1 cellular context compared by ENCODE assay signal in the genomic region with DNA sequence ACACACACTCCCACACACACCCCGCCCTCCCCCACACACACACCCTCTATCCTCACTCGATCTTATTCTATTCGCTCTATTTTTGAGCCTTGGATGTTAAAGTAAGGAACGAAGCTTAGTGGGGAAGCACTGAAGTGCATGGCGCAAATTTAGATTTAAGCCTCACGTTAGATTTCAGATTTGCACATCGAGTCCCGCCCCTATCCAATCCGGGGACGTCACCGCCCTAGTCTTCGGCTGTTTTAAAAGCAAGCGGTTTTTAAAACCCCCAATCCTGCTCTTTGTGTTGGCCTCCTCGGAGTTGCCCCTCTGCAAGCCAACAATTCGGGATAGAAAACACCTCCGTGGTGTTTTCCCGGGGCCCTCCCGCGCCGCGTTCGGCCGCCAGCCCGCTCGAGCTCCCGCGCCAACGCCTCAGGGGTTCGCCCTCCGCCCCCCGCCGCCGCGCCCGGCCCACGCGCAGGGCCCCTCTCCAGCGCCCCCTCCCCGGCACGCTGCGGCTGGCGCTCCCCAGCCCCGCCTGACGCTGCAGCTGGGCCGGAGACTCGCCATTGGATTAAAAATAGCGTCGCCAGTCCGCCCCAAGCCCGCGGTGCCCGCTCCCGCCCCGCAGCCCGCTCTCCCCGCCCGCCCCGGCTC.
TF ChIP-seq lines count a peak whose summit lies in the region.

A gene with protein sequence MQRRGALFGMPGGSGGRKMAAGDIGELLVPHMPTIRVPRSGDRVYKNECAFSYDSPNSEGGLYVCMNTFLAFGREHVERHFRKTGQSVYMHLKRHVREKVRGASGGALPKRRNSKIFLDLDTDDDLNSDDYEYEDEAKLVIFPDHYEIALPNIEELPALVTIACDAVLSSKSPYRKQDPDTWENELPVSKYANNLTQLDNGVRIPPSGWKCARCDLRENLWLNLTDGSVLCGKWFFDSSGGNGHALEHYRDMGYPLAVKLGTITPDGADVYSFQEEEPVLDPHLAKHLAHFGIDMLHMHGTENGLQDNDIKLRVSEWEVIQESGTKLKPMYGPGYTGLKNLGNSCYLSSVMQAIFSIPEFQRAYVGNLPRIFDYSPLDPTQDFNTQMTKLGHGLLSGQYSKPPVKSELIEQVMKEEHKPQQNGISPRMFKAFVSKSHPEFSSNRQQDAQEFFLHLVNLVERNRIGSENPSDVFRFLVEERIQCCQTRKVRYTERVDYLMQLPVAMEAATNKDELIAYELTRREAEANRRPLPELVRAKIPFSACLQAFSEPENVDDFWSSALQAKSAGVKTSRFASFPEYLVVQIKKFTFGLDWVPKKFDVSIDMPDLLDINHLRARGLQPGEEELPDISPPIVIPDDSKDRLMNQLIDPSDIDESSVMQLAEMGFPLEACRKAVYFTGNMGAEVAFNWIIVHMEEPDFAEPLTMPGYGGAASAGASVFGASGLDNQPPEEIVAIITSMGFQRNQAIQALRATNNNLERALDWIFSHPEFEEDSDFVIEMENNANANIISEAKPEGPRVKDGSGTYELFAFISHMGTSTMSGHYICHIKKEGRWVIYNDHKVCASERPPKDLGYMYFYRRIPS (plus strand): TSS at position 574 of the 639 bp plus-strand sequence. CDS start 186 bp downstream, outside the sequence.

TF ChIP-seq in HepG2, 621 proteins besides CTCF, POLR2A, EP300 and RAD21 (continued from another document and continues in another):
- TF ChIP-seq, protein P1, sequence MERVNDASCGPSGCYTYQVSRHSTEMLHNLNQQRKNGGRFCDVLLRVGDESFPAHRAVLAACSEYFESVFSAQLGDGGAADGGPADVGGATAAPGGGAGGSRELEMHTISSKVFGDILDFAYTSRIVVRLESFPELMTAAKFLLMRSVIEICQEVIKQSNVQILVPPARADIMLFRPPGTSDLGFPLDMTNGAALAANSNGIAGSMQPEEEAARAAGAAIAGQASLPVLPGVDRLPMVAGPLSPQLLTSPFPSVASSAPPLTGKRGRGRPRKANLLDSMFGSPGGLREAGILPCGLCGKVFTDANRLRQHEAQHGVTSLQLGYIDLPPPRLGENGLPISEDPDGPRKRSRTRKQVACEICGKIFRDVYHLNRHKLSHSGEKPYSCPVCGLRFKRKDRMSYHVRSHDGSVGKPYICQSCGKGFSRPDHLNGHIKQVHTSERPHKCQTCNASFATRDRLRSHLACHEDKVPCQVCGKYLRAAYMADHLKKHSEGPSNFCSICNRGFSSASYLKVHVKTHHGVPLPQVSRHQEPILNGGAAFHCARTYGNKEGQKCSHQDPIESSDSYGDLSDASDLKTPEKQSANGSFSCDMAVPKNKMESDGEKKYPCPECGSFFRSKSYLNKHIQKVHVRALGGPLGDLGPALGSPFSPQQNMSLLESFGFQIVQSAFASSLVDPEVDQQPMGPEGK (CRISPR knock-in tag; IDR thresholded peaks at IDR 0.05) = peak; percentile 77
- TF ChIP-seq MIER2 (CRISPR knock-in tag; IDR thresholded peaks at IDR 0.05) (no peak), GPN1 (CRISPR knock-in tag; IDR thresholded peaks at IDR 0.05; ENCODE audit: borderline replicate concordance) (no peak), HOXA3 (CRISPR knock-in tag; IDR thresholded peaks at IDR 0.05) (peak; percentile 56; the same call in 1 of the 2 replicates), ZNF616 (CRISPR knock-in tag; IDR thresholded peaks at IDR 0.05; ENCODE audit: low read depth) (no peak), ZNF10 (CRISPR knock-in tag; IDR thresholded peaks at IDR 0.05; ENCODE audit: borderline replicate concordance, low read depth) (no peak), PITX1 (CRISPR knock-in tag; IDR thresholded peaks at IDR 0.05) (no peak), AHR (CRISPR knock-in tag; IDR thresholded peaks at IDR 0.05) (no peak), KDM4B (CRISPR knock-in tag; IDR thresholded peaks at IDR 0.05) (no peak), HNRNPH1 (optimal IDR thresholded peaks at IDR 0.05; ENCODE audit: low read depth, low read length) (no peak), RAD51 (IDR thresholded peaks at IDR 0.05; ENCODE audit: borderline replicate concordance) (no peak), NFIC (IDR thresholded peaks at IDR 0.05; ENCODE audit: low read length) (no peak), ZNF644 (CRISPR knock-in tag; IDR thresholded peaks at IDR 0.05; ENCODE audit: low read depth) (no peak), KLF6 (CRISPR knock-in tag; IDR thresholded peaks at IDR 0.05) (no peak), MAZ (IDR thresholded peaks at IDR 0.05; ENCODE audit: borderline replicate concordance, low read depth, low read length) (no peak), MAZ (CRISPR knock-in tag; IDR thresholded peaks at IDR 0.05; ENCODE audit: low read depth) (peak; percentile 59; the same call in 1 of the 2 replicates), ZNF772 (CRISPR knock-in tag; IDR thresholded peaks at IDR 0.05) (0 out of 2 replicates have a peak, but pooled peaks have one; percentile 13), HOXD1 (CRISPR knock-in tag; IDR thresholded peaks at IDR 0.05) (no peak), ZFP62 (CRISPR knock-in tag; IDR thresholded peaks at IDR 0.05) (no peak), ZIK1 (CRISPR knock-in tag; IDR thresholded peaks at IDR 0.05; ENCODE audit: borderline replicate concordance, low read depth) (no peak), ZSCAN20 (CRISPR knock-in tag; IDR thresholded peaks at IDR 0.05; ENCODE audit: borderline replicate concordance) (0 out of 2 replicates have a peak, but pooled peaks have one; percentile 16), ZNF776 (CRISPR knock-in tag; IDR thresholded peaks at IDR 0.05) (no peak), ZZZ3 (CRISPR knock-in tag; IDR thresholded peaks at IDR 0.05; ENCODE audit: borderline replicate concordance) (no peak), POLR2G (IDR thresholded peaks at IDR 0.05; ENCODE audit: low read depth, low read length) (peak; percentile 77), ZNF138 (CRISPR knock-in tag; IDR thresholded peaks at IDR 0.05; ENCODE audit: low read depth) (no peak), SUZ12 (IDR thresholded peaks at IDR 0.05; ENCODE audit: low read depth, low read length) (no peak), SALL1 (CRISPR knock-in tag; IDR thresholded peaks at IDR 0.05) (no peak), ZNF607 (CRISPR knock-in tag; IDR thresholded peaks at IDR 0.05; ENCODE audit: borderline replicate concordance) (no peak)
- TF ChIP-seq, protein P2, sequence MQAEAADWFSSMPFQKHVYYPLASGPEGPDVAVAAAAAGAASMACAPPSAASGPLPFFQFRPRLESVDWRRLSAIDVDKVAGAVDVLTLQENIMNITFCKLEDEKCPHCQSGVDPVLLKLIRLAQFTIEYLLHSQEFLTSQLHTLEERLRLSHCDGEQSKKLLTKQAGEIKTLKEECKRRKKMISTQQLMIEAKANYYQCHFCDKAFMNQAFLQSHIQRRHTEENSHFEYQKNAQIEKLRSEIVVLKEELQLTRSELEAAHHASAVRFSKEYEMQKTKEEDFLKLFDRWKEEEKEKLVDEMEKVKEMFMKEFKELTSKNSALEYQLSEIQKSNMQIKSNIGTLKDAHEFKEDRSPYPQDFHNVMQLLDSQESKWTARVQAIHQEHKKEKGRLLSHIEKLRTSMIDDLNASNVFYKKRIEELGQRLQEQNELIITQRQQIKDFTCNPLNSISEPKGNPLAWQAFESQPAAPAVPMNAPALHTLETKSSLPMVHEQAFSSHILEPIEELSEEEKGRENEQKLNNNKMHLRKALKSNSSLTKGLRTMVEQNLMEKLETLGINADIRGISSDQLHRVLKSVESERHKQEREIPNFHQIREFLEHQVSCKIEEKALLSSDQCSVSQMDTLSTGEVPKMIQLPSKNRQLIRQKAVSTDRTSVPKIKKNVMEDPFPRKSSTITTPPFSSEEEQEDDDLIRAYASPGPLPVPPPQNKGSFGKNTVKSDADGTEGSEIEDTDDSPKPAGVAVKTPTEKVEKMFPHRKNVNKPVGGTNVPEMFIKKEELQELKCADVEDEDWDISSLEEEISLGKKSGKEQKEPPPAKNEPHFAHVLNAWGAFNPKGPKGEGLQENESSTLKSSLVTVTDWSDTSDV (CRISPR knock-in tag; IDR thresholded peaks at IDR 0.05) = no peak
- TF ChIP-seq, protein P3, sequence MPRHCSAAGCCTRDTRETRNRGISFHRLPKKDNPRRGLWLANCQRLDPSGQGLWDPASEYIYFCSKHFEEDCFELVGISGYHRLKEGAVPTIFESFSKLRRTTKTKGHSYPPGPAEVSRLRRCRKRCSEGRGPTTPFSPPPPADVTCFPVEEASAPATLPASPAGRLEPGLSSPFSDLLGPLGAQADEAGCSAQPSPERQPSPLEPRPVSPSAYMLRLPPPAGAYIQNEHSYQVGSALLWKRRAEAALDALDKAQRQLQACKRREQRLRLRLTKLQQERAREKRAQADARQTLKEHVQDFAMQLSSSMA (CRISPR knock-in tag; IDR thresholded peaks at IDR 0.05) = no peak
- TF ChIP-seq, protein P4, sequence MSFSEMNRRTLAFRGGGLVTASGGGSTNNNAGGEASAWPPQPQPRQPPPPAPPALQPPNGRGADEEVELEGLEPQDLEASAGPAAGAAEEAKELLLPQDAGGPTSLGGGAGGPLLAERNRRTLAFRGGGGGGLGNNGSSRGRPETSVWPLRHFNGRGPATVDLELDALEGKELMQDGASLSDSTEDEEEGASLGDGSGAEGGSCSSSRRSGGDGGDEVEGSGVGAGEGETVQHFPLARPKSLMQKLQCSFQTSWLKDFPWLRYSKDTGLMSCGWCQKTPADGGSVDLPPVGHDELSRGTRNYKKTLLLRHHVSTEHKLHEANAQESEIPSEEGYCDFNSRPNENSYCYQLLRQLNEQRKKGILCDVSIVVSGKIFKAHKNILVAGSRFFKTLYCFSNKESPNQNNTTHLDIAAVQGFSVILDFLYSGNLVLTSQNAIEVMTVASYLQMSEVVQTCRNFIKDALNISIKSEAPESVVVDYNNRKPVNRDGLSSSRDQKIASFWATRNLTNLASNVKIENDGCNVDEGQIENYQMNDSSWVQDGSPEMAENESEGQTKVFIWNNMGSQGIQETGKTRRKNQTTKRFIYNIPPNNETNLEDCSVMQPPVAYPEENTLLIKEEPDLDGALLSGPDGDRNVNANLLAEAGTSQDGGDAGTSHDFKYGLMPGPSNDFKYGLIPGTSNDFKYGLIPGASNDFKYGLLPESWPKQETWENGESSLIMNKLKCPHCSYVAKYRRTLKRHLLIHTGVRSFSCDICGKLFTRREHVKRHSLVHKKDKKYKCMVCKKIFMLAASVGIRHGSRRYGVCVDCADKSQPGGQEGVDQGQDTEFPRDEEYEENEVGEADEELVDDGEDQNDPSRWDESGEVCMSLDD (CRISPR knock-in tag; IDR thresholded peaks at IDR 0.05; ENCODE audit: borderline replicate concordance) = peak; percentile 45; the same call in 1 of the 2 replicates
- TF ChIP-seq, protein P5, sequence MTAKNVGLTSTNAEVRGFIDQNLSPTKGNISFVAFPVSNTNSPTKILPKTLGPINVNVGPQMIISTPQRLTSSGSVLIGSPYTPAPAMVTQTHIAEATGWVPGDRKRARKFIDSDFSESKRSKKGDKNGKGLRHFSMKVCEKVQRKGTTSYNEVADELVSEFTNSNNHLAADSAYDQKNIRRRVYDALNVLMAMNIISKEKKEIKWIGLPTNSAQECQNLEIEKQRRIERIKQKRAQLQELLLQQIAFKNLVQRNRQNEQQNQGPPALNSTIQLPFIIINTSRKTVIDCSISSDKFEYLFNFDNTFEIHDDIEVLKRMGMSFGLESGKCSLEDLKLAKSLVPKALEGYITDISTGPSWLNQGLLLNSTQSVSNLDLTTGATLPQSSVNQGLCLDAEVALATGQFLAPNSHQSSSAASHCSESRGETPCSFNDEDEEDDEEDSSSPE (CRISPR knock-in tag; IDR thresholded peaks at IDR 0.05) = no peak
- TF ChIP-seq, protein P6, sequence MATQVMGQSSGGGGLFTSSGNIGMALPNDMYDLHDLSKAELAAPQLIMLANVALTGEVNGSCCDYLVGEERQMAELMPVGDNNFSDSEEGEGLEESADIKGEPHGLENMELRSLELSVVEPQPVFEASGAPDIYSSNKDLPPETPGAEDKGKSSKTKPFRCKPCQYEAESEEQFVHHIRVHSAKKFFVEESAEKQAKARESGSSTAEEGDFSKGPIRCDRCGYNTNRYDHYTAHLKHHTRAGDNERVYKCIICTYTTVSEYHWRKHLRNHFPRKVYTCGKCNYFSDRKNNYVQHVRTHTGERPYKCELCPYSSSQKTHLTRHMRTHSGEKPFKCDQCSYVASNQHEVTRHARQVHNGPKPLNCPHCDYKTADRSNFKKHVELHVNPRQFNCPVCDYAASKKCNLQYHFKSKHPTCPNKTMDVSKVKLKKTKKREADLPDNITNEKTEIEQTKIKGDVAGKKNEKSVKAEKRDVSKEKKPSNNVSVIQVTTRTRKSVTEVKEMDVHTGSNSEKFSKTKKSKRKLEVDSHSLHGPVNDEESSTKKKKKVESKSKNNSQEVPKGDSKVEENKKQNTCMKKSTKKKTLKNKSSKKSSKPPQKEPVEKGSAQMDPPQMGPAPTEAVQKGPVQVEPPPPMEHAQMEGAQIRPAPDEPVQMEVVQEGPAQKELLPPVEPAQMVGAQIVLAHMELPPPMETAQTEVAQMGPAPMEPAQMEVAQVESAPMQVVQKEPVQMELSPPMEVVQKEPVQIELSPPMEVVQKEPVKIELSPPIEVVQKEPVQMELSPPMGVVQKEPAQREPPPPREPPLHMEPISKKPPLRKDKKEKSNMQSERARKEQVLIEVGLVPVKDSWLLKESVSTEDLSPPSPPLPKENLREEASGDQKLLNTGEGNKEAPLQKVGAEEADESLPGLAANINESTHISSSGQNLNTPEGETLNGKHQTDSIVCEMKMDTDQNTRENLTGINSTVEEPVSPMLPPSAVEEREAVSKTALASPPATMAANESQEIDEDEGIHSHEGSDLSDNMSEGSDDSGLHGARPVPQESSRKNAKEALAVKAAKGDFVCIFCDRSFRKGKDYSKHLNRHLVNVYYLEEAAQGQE (IDR thresholded peaks at IDR 0.05; ENCODE audit: borderline replicate concordance in 1 of 2, low read depth in 1 of 2, low read length in 2 of 2) = peak in 1 of 2 experiments; percentile 25; a peak in 1 of 4 replicates
- TF ChIP-seq, protein P7, sequence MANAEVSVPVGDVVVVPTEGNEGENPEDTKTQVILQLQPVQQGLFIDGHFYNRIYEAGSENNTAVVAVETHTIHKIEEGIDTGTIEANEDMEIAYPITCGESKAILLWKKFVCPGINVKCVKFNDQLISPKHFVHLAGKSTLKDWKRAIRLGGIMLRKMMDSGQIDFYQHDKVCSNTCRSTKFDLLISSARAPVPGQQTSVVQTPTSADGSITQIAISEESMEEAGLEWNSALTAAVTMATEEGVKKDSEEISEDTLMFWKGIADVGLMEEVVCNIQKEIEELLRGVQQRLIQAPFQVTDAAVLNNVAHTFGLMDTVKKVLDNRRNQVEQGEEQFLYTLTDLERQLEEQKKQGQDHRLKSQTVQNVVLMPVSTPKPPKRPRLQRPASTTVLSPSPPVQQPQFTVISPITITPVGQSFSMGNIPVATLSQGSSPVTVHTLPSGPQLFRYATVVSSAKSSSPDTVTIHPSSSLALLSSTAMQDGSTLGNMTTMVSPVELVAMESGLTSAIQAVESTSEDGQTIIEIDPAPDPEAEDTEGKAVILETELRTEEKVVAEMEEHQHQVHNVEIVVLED (CRISPR knock-in tag; IDR thresholded peaks at IDR 0.05; ENCODE audit: borderline replicate concordance) = 0 out of 2 replicates have a peak, but pooled peaks have one; percentile 31
- TF ChIP-seq, protein P8, sequence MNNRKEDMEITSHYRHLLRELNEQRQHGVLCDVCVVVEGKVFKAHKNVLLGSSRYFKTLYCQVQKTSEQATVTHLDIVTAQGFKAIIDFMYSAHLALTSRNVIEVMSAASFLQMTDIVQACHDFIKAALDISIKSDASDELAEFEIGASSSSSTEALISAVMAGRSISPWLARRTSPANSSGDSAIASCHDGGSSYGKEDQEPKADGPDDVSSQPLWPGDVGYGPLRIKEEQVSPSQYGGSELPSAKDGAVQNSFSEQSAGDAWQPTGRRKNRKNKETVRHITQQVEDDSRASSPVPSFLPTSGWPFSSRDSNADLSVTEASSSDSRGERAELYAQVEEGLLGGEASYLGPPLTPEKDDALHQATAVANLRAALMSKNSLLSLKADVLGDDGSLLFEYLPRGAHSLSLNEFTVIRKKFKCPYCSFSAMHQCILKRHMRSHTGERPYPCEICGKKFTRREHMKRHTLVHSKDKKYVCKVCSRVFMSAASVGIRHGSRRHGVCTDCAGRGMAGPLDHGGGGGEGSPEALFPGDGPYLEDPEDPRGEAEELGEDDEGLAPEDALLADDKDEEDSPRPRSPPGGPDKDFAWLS (CRISPR knock-in tag; IDR thresholded peaks at IDR 0.05; ENCODE audit: borderline replicate concordance) = no peak
